ENCODE assay signal across 17 cellular contexts in genomic region chr1:53549781-53550180, GRCh38.
DNase-seq lines count a peak whose midpoint lies in the region; ATAC-seq, FAIRE-seq and TF ChIP-seq lines count a peak whose summit lies in the region.
"Had no signal": no experiment of that assay in that cellular context is flagged by ENCODE, and none has a peak within 500 bp of the region (broad histone marks: within the 10 kb centered on the region; RNA-seq: fewer than 3 reads in every experiment).

No MANE protein-coding gene starts in this region.

- WGBS in suprapubic skin, result 93% methylated on average over 3 of the region's 3 CpGs

- H3K4me3 ChIP-seq in right atrium auricular region (no peak overlapping the region), kidney (ENCODE audit: low read length in 2 of 2) (no peak overlapping the region), suprapubic skin (no peak overlapping the region)
- H3K4me3 ChIP-seq: BLaER1 treated with 17β-estradiol and CSF1 and Interleukin-3, amounts not matched to agents 10 nM and 100 nM had no signal

- no peak for ATAC-seq in HG03571 (IDR thresholded peaks at IDR 0.05; ENCODE audit: unreplicated experiment)
- ATAC-seq: CD8-positive, alpha-beta T cell had no signal

- H3K36me3 ChIP-seq in right atrium auricular region (no peaks in the 10 kb centered on the region), kidney (ENCODE audit: control insufficient read depth in 1 of 2, insufficient read depth in 2 of 2, low read length in 2 of 2) (no peaks in the 10 kb centered on the region), suprapubic skin (no peaks in the 10 kb centered on the region)
- H3K36me3 ChIP-seq: BLaER1 treated with 17β-estradiol and CSF1 and Interleukin-3, amounts not matched to agents 10 nM and 100 nM had no signal

- TF ChIP-seq EP300 in suprapubic skin (IDR thresholded peaks at IDR 0.05), result no peak

- no peak overlapping the region for H3K27ac ChIP-seq in right atrium auricular region
- no peak overlapping the region for H3K27ac ChIP-seq in kidney (ENCODE audit: low read depth in 2 of 2, low read length in 2 of 2)
- no peak overlapping the region for H3K27ac ChIP-seq in suprapubic skin
- H3K27ac ChIP-seq: BLaER1 treated with 17β-estradiol and CSF1 and Interleukin-3, amounts not matched to agents 10 nM and 100 nM had no signal

- TF ChIP-seq CTCF in right atrium auricular region (IDR thresholded peaks at IDR 0.05) (no peak), kidney (IDR thresholded peaks at IDR 0.05; ENCODE audit: borderline replicate concordance, extremely low read depth, insufficient read depth) (no peak), nephron (IDR thresholded peaks at IDR 0.05; ENCODE audit: unreplicated experiment in 3 of 3) (no peak), suprapubic skin (IDR thresholded peaks at IDR 0.05) (no peak)

- TF ChIP-seq POLR2A in suprapubic skin (IDR thresholded peaks at IDR 0.05), result no peak

- H3K9me3 ChIP-seq in right atrium auricular region, result no peaks in the 10 kb centered on the region
- no peaks in the 10 kb centered on the region for H3K9me3 ChIP-seq in kidney (ENCODE audit: control insufficient read depth in 1 of 2, low read length in 2 of 2)
- H3K9me3 ChIP-seq in suprapubic skin, result no peaks in the 10 kb centered on the region
- H3K9me3 ChIP-seq: BLaER1 treated with 17β-estradiol and CSF1 and Interleukin-3, amounts not matched to agents 10 nM and 100 nM had no signal

- CTCF ChIA-PET in activated naive CD4-positive, alpha-beta T cell treated with anti-CD3 and anti-CD28 coated beads, Interleukin-2, amount 10 ng/mL, durations not matched to agents 7 days and 5 days (lab: Charles Lee), result no interaction called here

- no peak overlapping the region for H3K9ac ChIP-seq in kidney (ENCODE audit: low read length in 2 of 2)
- H3K9ac ChIP-seq: BLaER1 treated with 17β-estradiol and CSF1 and Interleukin-3, amounts not matched to agents 10 nM and 100 nM had no signal

- no peaks in the 10 kb centered on the region for H3K36me3 Mint-ChIP-seq in nephron (ENCODE audit: low read depth)
- H3K36me3 Mint-ChIP-seq in activated naive CD4-positive, alpha-beta T cell treated with anti-CD3 and anti-CD28 coated beads, Interleukin-2, amount 10 ng/mL, durations not matched to agents 7 days and 5 days, result no peaks in the 10 kb centered on the region
- H3K36me3 Mint-ChIP-seq: CD8-positive, alpha-beta T cell had no signal

- H3K4me1 ChIP-seq in right atrium auricular region (peaks cover 0 to 9% of the 10 kb centered on the region in 2 donors), kidney (ENCODE audit: control insufficient read depth in 1 of 2, insufficient read depth in 1 of 2, low read depth in 1 of 2, low read length in 2 of 2) (no peaks in the 10 kb centered on the region), suprapubic skin (peaks cover 3% of the 10 kb centered on the region)

- DNase-seq in cardiac septum (ENCODE audit: low spot score) (peak; percentile 29), right atrium auricular region (ENCODE audit: low spot score) (no peak), kidney (peak; percentile 55), suprapubic skin (ENCODE audit: low spot score in 2 of 2) (peak; percentile 14 to 57)
- DNase-seq in activated naive CD4-positive, alpha-beta T cell treated with anti-CD3 and anti-CD28 coated beads, Interleukin-2, amount 10 ng/mL, durations not matched to agents 7 days and 5 days, result no peak
- DNase-seq: Calu3, GF-D8, H9, MM.1S, NCI-H1092, NCI-H1436 treated with DMSO at 0.1 percent for 48 hours, NCI-H2029, NCI-H526 had no signal

- H3K27ac Mint-ChIP-seq in nephron, result peak overlapping the region in 2 of 3 experiments; percentile 16 to 58
- no peak overlapping the region for H3K27ac Mint-ChIP-seq in activated naive CD4-positive, alpha-beta T cell treated with anti-CD3 and anti-CD28 coated beads, Interleukin-2, amount 10 ng/mL, durations not matched to agents 7 days and 5 days
- H3K27ac Mint-ChIP-seq: CD8-positive, alpha-beta T cell; H9 had no signal

- H3K9me3 Mint-ChIP-seq in nephron, result no peaks in the 10 kb centered on the region
- no peaks in the 10 kb centered on the region for H3K9me3 Mint-ChIP-seq in activated naive CD4-positive, alpha-beta T cell treated with anti-CD3 and anti-CD28 coated beads, Interleukin-2, amount 10 ng/mL, durations not matched to agents 7 days and 5 days
- H3K9me3 Mint-ChIP-seq: CD8-positive, alpha-beta T cell; H9 had no signal

- peaks cover 14% of the 10 kb centered on the region for H3K4me1 Mint-ChIP-seq in nephron
- H3K4me1 Mint-ChIP-seq in activated naive CD4-positive, alpha-beta T cell treated with anti-CD3 and anti-CD28 coated beads, Interleukin-2, amount 10 ng/mL, durations not matched to agents 7 days and 5 days, result no peaks in the 10 kb centered on the region

- no peak for FAIRE-seq in kidney (lab: Jason Lieb, UNC)

- H3K27me3 ChIP-seq in right atrium auricular region (no peaks in the 10 kb centered on the region), suprapubic skin (no peaks in the 10 kb centered on the region)

- H3K27me3 Mint-ChIP-seq in nephron (ENCODE audit: low read depth), result peaks cover 28% of the 10 kb centered on the region
- peaks cover 9% of the 10 kb centered on the region for H3K27me3 Mint-ChIP-seq in activated naive CD4-positive, alpha-beta T cell treated with anti-CD3 and anti-CD28 coated beads, Interleukin-2, amount 10 ng/mL, durations not matched to agents 7 days and 5 days

- no peak overlapping the region for H3K4me3 Mint-ChIP-seq in nephron
- H3K4me3 Mint-ChIP-seq in activated naive CD4-positive, alpha-beta T cell treated with anti-CD3 and anti-CD28 coated beads, Interleukin-2, amount 10 ng/mL, durations not matched to agents 7 days and 5 days, result no peak overlapping the region
- H3K4me3 Mint-ChIP-seq: CD8-positive, alpha-beta T cell; H9 had no signal

- intact Hi-C loops in cardiac septum (cut with DNase I) (no loop called here), kidney (cut with DNase I) (no loop called here)

Comparison
In these comparisons a context has a peak if more than half of its experiments do, and no peak if none do; other contexts are left out.
1. DNase-seq: peak in cardiac septum (single experiment), kidney (single experiment) and suprapubic skin (2 of 2); none in right atrium auricular region (single experiment) and activated naive CD4-positive, alpha-beta T cell treated with anti-CD3 and anti-CD28 coated beads, Interleukin-2, amount 10 ng/mL, durations not matched to agents 7 days and 5 days (single experiment).